Comparison of ENCODE assay signal across 14 cellular contexts in the genomic region with DNA sequence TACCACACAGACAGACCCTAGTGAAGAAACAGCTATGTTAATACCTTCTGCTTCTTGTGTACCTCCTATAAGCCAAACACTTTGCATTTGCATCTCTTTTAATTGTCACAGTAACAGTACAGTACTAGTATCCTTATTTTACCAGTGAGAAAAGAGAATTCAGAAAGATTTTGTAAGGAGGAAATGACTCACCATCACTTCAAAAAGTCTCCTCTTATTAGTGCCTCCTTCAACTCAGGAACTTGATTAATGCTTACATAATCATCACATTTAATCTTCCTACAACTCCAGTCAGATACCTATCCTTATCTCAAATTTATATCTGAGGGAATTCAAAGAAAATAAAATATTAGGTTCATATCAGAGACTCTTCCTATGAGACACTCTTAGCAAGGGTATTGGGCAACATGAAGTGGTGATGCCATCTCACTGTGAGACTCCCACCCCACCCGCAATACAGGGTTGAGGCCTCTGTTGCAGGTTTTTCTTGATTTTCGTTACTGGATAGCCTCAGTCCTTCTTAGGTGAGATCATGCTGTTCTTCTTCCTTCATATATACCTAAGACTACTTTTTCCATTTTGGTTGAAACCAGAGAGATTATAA. TPM values are rescaled to one million over a fixed set of nuclear protein-coding genes. Genes with fewer than 3 reads are reported as not detected.
DNase-seq lines count a peak whose midpoint lies in the region; ATAC-seq and TF ChIP-seq lines count a peak whose summit lies in the region.
"Had no signal": no experiment of that assay in that cellular context is flagged by ENCODE, and none has a peak within 500 bp of the region (broad histone marks: within the 10 kb centered on the region; RNA-seq: fewer than 3 reads in every experiment).

No MANE protein-coding gene starts in this region.

- H3K27ac ChIP-seq in IMR-90 (ENCODE audit: insufficient read depth, low read length) (no peak overlapping the region), osteoblast (ENCODE audit: low read depth, low read length) (no peak overlapping the region)
- H3K27ac ChIP-seq: cardiac muscle cell, tibial nerve had no signal

- H2AFZ ChIP-seq in IMR-90 (replicated peaks; ENCODE audit: low read length, poor library complexity) (peak overlapping the region; percentile 63), osteoblast (ENCODE audit: low read length) (no peak overlapping the region)

- 0 out of 2 replicates have a peak overlapping the region, but pooled peaks have one; percentile 13 for H2BK120ac ChIP-seq in IMR-90 (ENCODE audit: low read depth, low read length)

- H3K36me3 Mint-ChIP-seq in activated naive CD8-positive, alpha-beta T cell treated with anti-CD3 and anti-CD28 coated beads, Interleukin-2, amount 10 ng/mL, durations not matched to agents 7 days and 5 days: no peaks in the 10 kb centered on the region
- H3K36me3 Mint-ChIP-seq: naive B cell had no signal

- TF ChIP-seq CTCF in IMR-90 (conservative IDR thresholded peaks at IDR 0.05; ENCODE audit: low read depth, low read length): no peak
- TF ChIP-seq CTCF in osteoblast (IDR thresholded peaks at IDR 0.05; ENCODE audit: extremely low read depth, low read depth, low read length): no peak

- peak overlapping the region; percentile 22; the same call in 1 of the 2 replicates for H3K4ac ChIP-seq in IMR-90 (ENCODE audit: low read depth, low read length)

- H3K23ac ChIP-seq in IMR-90 (ENCODE audit: low read depth, low read length): no peak overlapping the region

- H3K18ac ChIP-seq in IMR-90 (ENCODE audit: low read depth, low read length): peak overlapping the region; percentile 52; the same call in 1 of the 2 replicates

- POLR2A ChIA-PET in IMR-90 (lab: Charles Lee; ENCODE audit: unreplicated experiment): no interaction called here
- POLR2A ChIA-PET in activated naive CD8-positive, alpha-beta T cell treated with anti-CD3 and anti-CD28 coated beads, Interleukin-2, amount 10 ng/mL, durations not matched to agents 7 days and 5 days (lab: Charles Lee): no interaction called here

- no peak overlapping the region for H3K27ac Mint-ChIP-seq in activated naive CD8-positive, alpha-beta T cell treated with anti-CD3 and anti-CD28 coated beads, Interleukin-2, amount 10 ng/mL, durations not matched to agents 7 days and 5 days
- H3K27ac Mint-ChIP-seq: naive B cell had no signal

- peak overlapping the region; percentile 75; the same call in 1 of the 2 replicates for H2BK20ac ChIP-seq in IMR-90 (ENCODE audit: low read depth, low read length)

- H3K27me3 Mint-ChIP-seq in activated naive CD8-positive, alpha-beta T cell treated with anti-CD3 and anti-CD28 coated beads, Interleukin-2, amount 10 ng/mL, durations not matched to agents 7 days and 5 days: no peaks in the 10 kb centered on the region

- H3K9me3 ChIP-seq in IMR-90 (ENCODE audit: control insufficient read depth, insufficient read depth, low read length) (no peaks in the 10 kb centered on the region), osteoblast (ENCODE audit: low read depth, low read length) (no peaks in the 10 kb centered on the region)
- H3K9me3 ChIP-seq: tibial nerve had no signal

- H3K56ac ChIP-seq in IMR-90 (ENCODE audit: extremely low read depth, insufficient read depth, low read length): no peak overlapping the region

- H3K4me2 ChIP-seq in IMR-90 (ENCODE audit: low read depth, low read length): no peak overlapping the region
- no peak overlapping the region for H3K4me2 ChIP-seq in osteoblast (ENCODE audit: insufficient read depth, low read length)

- 0 out of 3 replicates have a peak overlapping the region, but pooled peaks have one; percentile 44 for H2BK15ac ChIP-seq in IMR-90 (ENCODE audit: low read depth, low read length)

- H3K4me1 Mint-ChIP-seq in activated naive CD8-positive, alpha-beta T cell treated with anti-CD3 and anti-CD28 coated beads, Interleukin-2, amount 10 ng/mL, durations not matched to agents 7 days and 5 days: peaks cover 34% of the 10 kb centered on the region

- H3K4me3 ChIP-seq in IMR-90 (ENCODE audit: insufficient read depth, low read depth, low read length) (no peak overlapping the region), osteoblast (ENCODE audit: insufficient read depth, low read length) (no peak overlapping the region)
- H3K4me3 ChIP-seq: cardiac muscle cell, tibial nerve had no signal

- H4K20me1 ChIP-seq in IMR-90 (ENCODE audit: insufficient read depth, low read length) (no peaks in the 10 kb centered on the region), osteoblast (ENCODE audit: insufficient read depth, low read length) (no peaks in the 10 kb centered on the region)

- no peak overlapping the region for H3K9ac ChIP-seq in IMR-90 (ENCODE audit: low read depth, low read length)

- no peaks in the 10 kb centered on the region for H3K79me1 ChIP-seq in IMR-90 (ENCODE audit: low read depth in 1 of 2, low read length in 2 of 2)

- H3K36me3 ChIP-seq in IMR-90 (ENCODE audit: control insufficient read depth, insufficient read depth, low read length) (no peaks in the 10 kb centered on the region), osteoblast (ENCODE audit: insufficient read depth, low read length) (no peaks in the 10 kb centered on the region)
- H3K36me3 ChIP-seq: cardiac muscle cell, tibial nerve had no signal

- dilution Hi-C loops in IMR-90 (cut with HindIII; ENCODE audit: low sequenced_read_pairs, unreplicated experiment): no loop called here

- H3K27me3 ChIP-seq in IMR-90 (ENCODE audit: control insufficient read depth, insufficient read depth, low read length) (no peaks in the 10 kb centered on the region), osteoblast (ENCODE audit: insufficient read depth, low read length) (no peaks in the 10 kb centered on the region)
- H3K27me3 ChIP-seq: cardiac muscle cell, tibial nerve had no signal

- no CpG with 5 or more reads among the region's 2 CpGs for WGBS in IMR-90 (ENCODE audit: extremely low coverage in 2 of 2, insufficient read length in 1 of 2), 2 experiments

- H4K91ac ChIP-seq in IMR-90 (ENCODE audit: insufficient read depth, low read depth, low read length): no peak overlapping the region; the same call in 1 of the 2 replicates

- H3K9me3 Mint-ChIP-seq in activated naive CD8-positive, alpha-beta T cell treated with anti-CD3 and anti-CD28 coated beads, Interleukin-2, amount 10 ng/mL, durations not matched to agents 7 days and 5 days: peaks cover 1% of the 10 kb centered on the region
- H3K9me3 Mint-ChIP-seq: naive B cell had no signal

- DNase-seq in SIG-M5 treated with dmso at 0.1 percent for 504 hours (lab: John Stamatoyannopoulos, UW; ENCODE audit: unreplicated experiment) (peak; percentile 72), SIG-M5 (lab: John Stamatoyannopoulos, UW) (no peak), IMR-90 (peak; percentile 34), osteoblast (ENCODE audit: insufficient read length, low spot score, missing footprints) (peak; percentile 27), COR-L47 (lab: John Stamatoyannopoulos, UW) (no peak), NCI-H526 (lab: John Stamatoyannopoulos, UW) (no peak), inferior parietal cortex (ENCODE audit: extremely low spot score) (no peak)
- DNase-seq in activated naive CD8-positive, alpha-beta T cell treated with anti-CD3 and anti-CD28 coated beads, Interleukin-2, amount 10 ng/mL, durations not matched to agents 7 days and 5 days: no peak
- DNase-seq: H7; naive B cell; NCI-H524; stimulated activated CD4-positive, alpha-beta T cell treated with anti-CD3 and anti-CD28 coated beads, Interleukin-2, amount 100 ng/mL, for 24 hours had no signal

- no TSS peak for BruUV-seq in IMR-90 (replicated peaks; lab: Mats Ljungman, UMichigan)

- H3K4me1 ChIP-seq in IMR-90 (ENCODE audit: control insufficient read depth, insufficient read depth, low read length): peaks cover 6% of the 10 kb centered on the region
- peaks cover 2% of the 10 kb centered on the region for H3K4me1 ChIP-seq in osteoblast (ENCODE audit: insufficient read depth, low read length)

- peak; percentile 56 for ATAC-seq in IMR-90 (ENCODE audit: low read depth)
- peak; percentile 42 for ATAC-seq in activated naive CD8-positive, alpha-beta T cell treated with anti-CD3 and anti-CD28 coated beads, Interleukin-2, amount 10 ng/mL, durations not matched to agents 7 days and 5 days (ENCODE audit: low read depth)

- CTCF ChIA-PET in IMR-90 (lab: Yijun Ruan, JAX): no interaction called here

- H2BK5ac ChIP-seq in IMR-90 (ENCODE audit: low read depth, low read length, poor library complexity, severe bottlenecking): peak overlapping the region; percentile 30

- intact Hi-C loops in IMR-90 (cut with micrococcal nuclease): no loop called here

- in situ Hi-C loops in IMR-90 (cut with MboI; ENCODE audit: low sequenced_read_pairs): no loop called here

- H2AK5ac ChIP-seq in IMR-90 (ENCODE audit: low read depth, low read length): 0 out of 2 replicates have a peak overlapping the region, but pooled peaks have one; percentile 46

- peak overlapping the region in 1 of 2 experiments; percentile 11; a peak in 1 of 4 replicates for H4K8ac ChIP-seq in IMR-90 (ENCODE audit: low read depth in 2 of 2, low read length in 2 of 2)

- no peak for TF ChIP-seq POLR2A in IMR-90 (IDR thresholded peaks at IDR 0.05; ENCODE audit: low read depth, low read length)

- H3K9me1 ChIP-seq in IMR-90 (ENCODE audit: insufficient read depth, low read length): peaks cover 2% of the 10 kb centered on the region; the same call in 1 of the 2 replicates

- H3K4me3 Mint-ChIP-seq in activated naive CD8-positive, alpha-beta T cell treated with anti-CD3 and anti-CD28 coated beads, Interleukin-2, amount 10 ng/mL, durations not matched to agents 7 days and 5 days: peak overlapping the region; percentile 3
- H3K4me3 Mint-ChIP-seq: naive B cell had no signal

- H2AK9ac ChIP-seq in IMR-90 (replicated peaks; ENCODE audit: low read depth, low read length, poor library complexity): peak overlapping the region; percentile 52

- no peak overlapping the region for H4K5ac ChIP-seq in IMR-90 (ENCODE audit: low read depth, low read length)

- no peak for TF ChIP-seq RAD21 in IMR-90 (IDR thresholded peaks at IDR 0.05; ENCODE audit: low read length)

- no peak overlapping the region for H3K14ac ChIP-seq in IMR-90 (replicated peaks; ENCODE audit: low read depth, low read length)

- no peaks in the 10 kb centered on the region for H3K79me2 ChIP-seq in osteoblast (ENCODE audit: insufficient read depth, low read length)

TF ChIP-seq in IMR-90, 13 proteins besides CTCF, POLR2A, EP300 and RAD21:
- TF ChIP-seq RFX5 (IDR thresholded peaks at IDR 0.05; ENCODE audit: low read depth, low read length) (no peak), FOS (IDR thresholded peaks at IDR 0.05; ENCODE audit: low read depth, low read length) (0 out of 2 replicates have a peak, but pooled peaks have one; percentile 20), CEBPB (IDR thresholded peaks at IDR 0.05; ENCODE audit: low read depth, low read length) (peak; percentile 80)

RNA-seq across cellular contexts. Expression of a gene that starts 26.1 kb away (rescaled TPM):
- total RNA-seq in IMR-90 (2012; rRNA removed) (178 and 208 TPM in 2 replicates), osteoblast (23.5 and 25.9 TPM in 2 replicates)
- 267 and 299 TPM in 2 replicates for polyA plus RNA-seq in IMR-90 (2012; rRNA removed)
- 73.5 and 320 TPM in 2 replicates for polyA plus RNA-seq in IMR-90 (2012; cell fraction: cytosol; rRNA removed)
- 116 and 140 TPM in 2 replicates for polyA plus RNA-seq in IMR-90 (2012; cell fraction: nucleus; rRNA removed; ENCODE audit: low replicate concordance)
- total RNA-seq in activated naive CD8-positive, alpha-beta T cell treated with anti-CD3 and anti-CD28 coated beads, Interleukin-2, amount 10 ng/mL, durations not matched to agents 7 days and 5 days: 100 to 1,000 TPM; 131 to 134 TPM

Comparison
In these comparisons a context has a peak if more than half of its experiments do, and no peak if none do; other contexts are left out.
1. DNase-seq: peak in SIG-M5 treated with dmso at 0.1 percent for 504 hours (single experiment), IMR-90 (single experiment) and osteoblast (single experiment); none in SIG-M5 (single experiment), activated naive CD8-positive, alpha-beta T cell treated with anti-CD3 and anti-CD28 coated beads, Interleukin-2, amount 10 ng/mL, durations not matched to agents 7 days and 5 days (single experiment), COR-L47 (single experiment), NCI-H526 (0 of 2) and inferior parietal cortex (single experiment).